In genomic region chr22:27820896-27821866, GRCh38 we compare ENCODE assay signal across 14 cellular contexts. TPM values are rescaled to one million over a fixed set of nuclear protein-coding genes. Genes with fewer than 3 reads are reported as not detected.
DNase-seq lines count a peak whose midpoint lies in the region; ATAC-seq and TF ChIP-seq lines count a peak whose summit lies in the region.
"Had no signal": no experiment of that assay in that cellular context is flagged by ENCODE, and none has a peak within 500 bp of the region (broad histone marks: within the 10 kb centered on the region; RNA-seq: fewer than 3 reads in every experiment).

No MANE protein-coding gene starts in this region.

- H3K27ac ChIP-seq in H9 (ENCODE audit: insufficient read length, low read depth, low read length) (no peak overlapping the region), transverse colon (no peak overlapping the region)
- H3K27ac ChIP-seq: parathyroid adenoma had no signal

- peaks cover 3 to 7% of the 10 kb centered on the region in 2 experiments for H3K4me1 Mint-ChIP-seq in H9

- no peak overlapping the region for H4K5ac ChIP-seq in H9 (ENCODE audit: insufficient read length, low read depth, low read length)

- no peak for TF ChIP-seq EP300 in transverse colon (IDR thresholded peaks at IDR 0.05; ENCODE audit: low read depth)

- no peaks in the 10 kb centered on the region for H3K23me2 ChIP-seq in H9 (ENCODE audit: insufficient read length, low read depth, low read length, poor library complexity, severe bottlenecking)

- H3K9me3 Mint-ChIP-seq in H9, result peaks cover 0 to 9% of the 10 kb centered on the region in 2 experiments; a peak in 1 of 5 replicates
- H3K9me3 Mint-ChIP-seq: activated T-helper 2 cell treated with anti-CD3 and anti-CD28 coated beads, Interferon-gamma antibody, Interleukin-2, Interleukin-4, amounts not matched to agents 10 μg/mL and 5 μg/mL and 100 μg/mL, durations not matched to agents 14 hours and 24 hours and 36 hours had no signal

- no peak for DNase-seq in H9
- DNase-seq in SW480 (ENCODE audit: low spot score), result peak; percentile 71
- DNase-seq in left cardiac atrium, result no peak
- DNase-seq in pons (ENCODE audit: low spot score), result peak; percentile 32
- no peak for DNase-seq in GM03348 (ENCODE audit: low spot score)
- no peak for DNase-seq in transverse colon
- no peak for DNase-seq in NCI-H345 (lab: John Stamatoyannopoulos, UW)
- DNase-seq: activated CD4-positive, alpha-beta T cell treated with anti-CD3 and anti-CD28 coated beads for 1 hour; BE2C; kidney glomerular epithelial cell; mucosa of descending colon; SIG-M5 had no signal

- H2BK15ac ChIP-seq in H9 (ENCODE audit: low read depth, low read length), result no peak overlapping the region

- intact Hi-C loops in left cardiac atrium (cut with DNase I), result no loop called here
- intact Hi-C loops in transverse colon (cut with DNase I; ENCODE audit: low total_unique reads), result no loop called here

- H3K9me3 ChIP-seq in H9 (ENCODE audit: control insufficient read depth, low read depth, low read length), result no peaks in the 10 kb centered on the region
- H3K9me3 ChIP-seq in transverse colon, result no peaks in the 10 kb centered on the region
- H3K9me3 ChIP-seq: BE2C, mucosa of descending colon had no signal

- no peaks in the 10 kb centered on the region for H3K4me1 ChIP-seq in H9 (ENCODE audit: insufficient read depth, low read length)
- H3K4me1 ChIP-seq in transverse colon, result no peaks in the 10 kb centered on the region
- H3K4me1 ChIP-seq: BE2C, parathyroid adenoma had no signal

- H4K20me1 ChIP-seq in H9 (ENCODE audit: control insufficient read depth, insufficient read depth, insufficient read length), result no peaks in the 10 kb centered on the region

- no peaks in the 10 kb centered on the region for H3K79me1 ChIP-seq in H9 (ENCODE audit: insufficient read depth, low read depth, low read length, poor library complexity, severe bottlenecking)

- H3K18ac ChIP-seq in H9 (ENCODE audit: insufficient read length, low read depth, low read length), result no peak overlapping the region

- H3K27me3 Mint-ChIP-seq in H9 (ENCODE audit: low read depth), result peaks cover 8% of the 10 kb centered on the region

- H2BK12ac ChIP-seq in H9 (ENCODE audit: insufficient read length, low read depth, low read length), result no peak overlapping the region

- no peak overlapping the region for H4K8ac ChIP-seq in H9 (replicated peaks; ENCODE audit: insufficient read length, low read depth, low read length)

- no peak overlapping the region; the same call in 1 of the 2 replicates for H3K14ac ChIP-seq in H9 (ENCODE audit: insufficient read depth, low read length)

- no peaks in the 10 kb centered on the region for H3K27me3 ChIP-seq in H9 (ENCODE audit: insufficient read depth, low read length)
- no peaks in the 10 kb centered on the region for H3K27me3 ChIP-seq in transverse colon
- H3K27me3 ChIP-seq: BE2C had no signal

- in situ Hi-C loops in transverse colon (cut with MboI; ENCODE audit: low pct_ligation_motif_present in 1 of 4, low pct_unique_long_range_greater_than_20kb in 1 of 4, low sequenced_read_pairs in 3 of 4), result loop anchor here in 3 of 4 donors (25.0 kb wide), 2 partner anchors 409 to 1059 kb away; no protein-coding TSS in a partner anchor

- H3K4me2 ChIP-seq in H9 (ENCODE audit: insufficient read depth, insufficient read length, low read length), result no peak overlapping the region

- no peak overlapping the region for H3K4ac ChIP-seq in H9 (ENCODE audit: low read depth, low read length)

- no peak for TF ChIP-seq POLR2A in transverse colon (IDR thresholded peaks at IDR 0.05)

- no peak overlapping the region for H3K23ac ChIP-seq in H9 (ENCODE audit: insufficient read length, low read depth, low read length)

- no peak overlapping the region for H3K4me3 Mint-ChIP-seq in H9

- no peak overlapping the region for H2BK120ac ChIP-seq in H9 (ENCODE audit: low read depth, low read length, poor library complexity, severe bottlenecking)

- ATAC-seq in left cardiac atrium, result peak; percentile 38 to 61
- ATAC-seq: mucosa of descending colon had no signal

- no peak overlapping the region for H2BK5ac ChIP-seq in H9 (ENCODE audit: insufficient read length, low read length)

- WGBS in H9 (ENCODE audit: extremely low coverage, insufficient read length, low lambda C conversion rate), result no CpG with 5 or more reads among the region's 22 CpGs
- WGBS in transverse colon (ENCODE audit: low coverage in 1 of 2), 2 donors, result 61 to 70% methylated on average over 7 to 22 of the region's 22 CpGs

- H2AK5ac ChIP-seq in H9 (ENCODE audit: insufficient read length, low read length), result no peak overlapping the region

- H3K79me2 ChIP-seq in H9 (ENCODE audit: insufficient read depth, low read length), result no peaks in the 10 kb centered on the region
- H3K79me2 ChIP-seq: parathyroid adenoma had no signal

- H3K56ac ChIP-seq in H9 (ENCODE audit: insufficient read length, low read depth, low read length), result no peak overlapping the region

- 0 out of 3 replicates have a peak, but pooled peaks have one; percentile 15 for TF ChIP-seq CTCF in H9 (conservative IDR thresholded peaks at IDR 0.05)
- TF ChIP-seq CTCF in transverse colon (IDR thresholded peaks at IDR 0.05), result no peak

- no peak overlapping the region for H3T11ph ChIP-seq in H9 (ENCODE audit: low read length)

- H4K91ac ChIP-seq in H9 (ENCODE audit: insufficient read length, low read depth, low read length), result no peak overlapping the region

- H2BK20ac ChIP-seq in H9 (ENCODE audit: low read depth, low read length, poor library complexity, severe bottlenecking), result no peak overlapping the region

- H3K36me3 Mint-ChIP-seq in H9 (ENCODE audit: insufficient read depth in 1 of 3, low read depth in 3 of 3), result peaks cover 0 to 2% (median 0%) of the 10 kb centered on the region in 3 experiments; a peak in 1 of 7 replicates

- no peak overlapping the region for H3K27ac Mint-ChIP-seq in H9
- H3K27ac Mint-ChIP-seq: activated T-helper 2 cell treated with anti-CD3 and anti-CD28 coated beads, Interferon-gamma antibody, Interleukin-2, Interleukin-4, amounts not matched to agents 10 μg/mL and 5 μg/mL and 100 μg/mL, durations not matched to agents 14 hours and 24 hours and 36 hours had no signal

- no peaks in the 10 kb centered on the region for H3K36me3 ChIP-seq in transverse colon
- H3K36me3 ChIP-seq: BE2C had no signal

- no peak overlapping the region for H3K4me3 ChIP-seq in transverse colon
- H3K4me3 ChIP-seq: mucosa of descending colon had no signal

- H2AFZ ChIP-seq in H9 (ENCODE audit: low read length), result peak overlapping the region; percentile 50
- H2AFZ ChIP-seq: parathyroid adenoma had no signal

- no peak overlapping the region for H3K9ac ChIP-seq in H9 (ENCODE audit: extremely low read depth, insufficient read length, low read length)
- H3K9ac ChIP-seq: parathyroid adenoma had no signal

RNA-seq across cellular contexts. Expression of gene MN1, which starts 19.6 kb away (rescaled TPM):
- 2.7 and 2.8 TPM in 2 replicates for total RNA-seq in H9 (2021)
- 10 to 100 TPM; 12.8 to 13.1 TPM for total RNA-seq in left cardiac atrium
- 1 to 10 TPM; 1.1 to 4.2 (median 3.0) TPM for total RNA-seq in transverse colon

Comparison
In these comparisons a context has a peak if more than half of its experiments do, and no peak if none do; other contexts are left out.
1. DNase-seq: peak in SW480 (single experiment) and pons (single experiment); none in H9 (single experiment), left cardiac atrium (single experiment), GM03348 (single experiment), transverse colon (single experiment) and NCI-H345 (single experiment).